ENCODE assay signal across 21 cellular contexts in the genomic region with DNA sequence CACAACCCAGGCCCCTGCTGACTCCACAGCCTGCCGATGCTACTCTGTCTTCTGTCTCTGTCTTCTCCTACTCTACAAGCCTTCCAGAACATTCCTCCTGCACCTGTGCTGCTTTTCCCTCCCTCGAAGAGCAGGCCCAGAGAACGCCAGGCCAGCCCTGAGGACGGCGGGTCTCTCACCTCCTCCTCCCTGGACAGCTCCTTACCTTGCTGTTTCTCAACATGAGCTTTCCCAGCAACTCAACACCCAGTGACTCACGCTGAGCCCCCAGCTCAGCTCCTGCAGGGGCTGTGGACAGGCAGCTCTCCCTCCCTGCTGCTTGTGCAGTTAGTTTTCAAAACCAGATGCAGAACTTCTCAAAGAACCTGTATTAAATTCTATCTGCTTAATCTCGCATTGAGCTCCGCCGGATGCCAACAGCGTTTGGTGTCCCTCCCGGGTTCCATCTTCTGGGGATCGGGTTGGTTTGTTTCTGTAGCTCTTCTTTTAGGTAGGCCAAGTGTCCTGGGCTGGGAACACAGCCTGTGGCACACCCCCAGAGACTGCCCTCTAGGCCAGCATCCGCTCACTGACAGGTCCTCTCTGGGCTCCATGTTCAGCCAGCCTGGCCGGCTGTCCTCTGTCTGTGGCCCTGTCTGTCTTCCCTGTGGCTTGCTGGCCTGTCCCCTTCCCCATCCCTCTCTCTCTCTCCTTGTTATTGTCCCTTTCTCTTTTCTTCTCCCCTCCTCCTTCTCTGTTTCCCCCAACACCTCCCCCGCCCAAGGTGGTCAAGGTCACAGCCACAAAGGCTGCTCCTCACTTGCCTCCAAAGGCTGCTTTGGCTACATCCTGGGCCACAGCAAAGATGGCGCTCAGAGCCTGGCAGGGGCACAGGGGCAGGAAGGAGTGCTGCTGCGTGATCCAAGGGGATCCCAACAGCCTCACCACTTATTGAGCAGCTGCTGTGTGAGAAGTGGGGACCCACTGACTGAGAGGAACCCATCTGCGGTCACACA.
"Had no signal": no experiment of that assay in that cellular context is flagged by ENCODE, and none has a peak within 500 bp of the region (broad histone marks: within the 10 kb centered on the region; RNA-seq: fewer than 3 reads in every experiment).

No MANE protein-coding gene starts in this region.

- H3K36me3 Mint-ChIP-seq: memory B cell, naive B cell, type B pancreatic cell had no signal

- ATAC-seq: activated CD4-positive, alpha-beta T cell treated with anti-CD3 and anti-CD28 coated beads for 36 hours; activated naive CD8-positive, alpha-beta T cell treated with anti-CD3 and anti-CD28 coated beads, Interleukin-2, amount 50 U/mL, for 24 hours; mucosa of descending colon had no signal

- H3K4me1 Mint-ChIP-seq: activated B cell treated with CpG ODN at 0.5 μM for 24 hours; activated CD4-positive, alpha-beta T cell treated with anti-CD3 and anti-CD28 coated beads for 36 hours; activated naive CD8-positive, alpha-beta T cell treated with anti-CD3 and anti-CD28 coated beads, Interleukin-2, amount 50 U/mL, for 24 hours; memory B cell; naive B cell; neural crest cell had no signal

- H3K4me3 Mint-ChIP-seq: activated B cell treated with CpG ODN at 0.5 μM for 24 hours; activated CD4-positive, alpha-beta T cell treated with anti-CD3 and anti-CD28 coated beads for 36 hours; activated naive CD8-positive, alpha-beta T cell treated with anti-CD3 and anti-CD28 coated beads, Interleukin-2, amount 50 U/mL, for 24 hours; dendritic cell treated with granulocyte-macrophage colony-stimulating factor and Interleukin-4, amounts not matched to agents 40 ng/mL and 50 ng/mL, for 4 days; memory B cell; naive B cell; neural crest cell; type B pancreatic cell had no signal

- H3K9me3 Mint-ChIP-seq: activated B cell treated with CpG ODN at 0.5 μM for 24 hours; activated naive CD8-positive, alpha-beta T cell treated with anti-CD3 and anti-CD28 coated beads, Interleukin-2, amount 50 U/mL, for 24 hours; dendritic cell treated with granulocyte-macrophage colony-stimulating factor and Interleukin-4, amounts not matched to agents 40 ng/mL and 50 ng/mL, for 4 days; memory B cell; naive B cell; neural crest cell; type B pancreatic cell had no signal

- DNase-seq: activated B cell treated with CpG ODN at 0.5 μM for 24 hours; activated CD4-positive, alpha-beta T cell treated with anti-CD3 and anti-CD28 coated beads for 36 hours; activated CD4-positive, alpha-beta T cell treated with anti-CD3 and anti-CD28 coated beads, Interleukin-2, amount 50 U/mL, for 4 hours; activated gamma-delta T cell; activated naive CD4-positive, alpha-beta T cell treated with anti-CD3 and anti-CD28 coated beads, Interleukin-2, amount 50 U/mL, for 16 hours; activated naive CD8-positive, alpha-beta T cell treated with anti-CD3 and anti-CD28 coated beads, Interleukin-2, amount 50 U/mL, for 24 hours; activated T-cell treated with anti-CD3 and anti-CD28 coated beads for 4 hours; effector CD4-positive, alpha-beta T cell; glutamatergic neuron; hypothalamus; mucosa of descending colon; naive B cell; retina; stimulated activated CD4-positive, alpha-beta T cell treated with anti-CD3 and anti-CD28 coated beads, Interleukin-4, amount 100 ng/mL, for 1 hour; stimulated activated naive CD4-positive, alpha-beta T cell treated with Interleukin-2 at 50 U/mL for 16 hours; T-helper 1 cell had no signal

- H3K27ac Mint-ChIP-seq: activated B cell treated with CpG ODN at 0.5 μM for 24 hours; activated CD4-positive, alpha-beta T cell treated with anti-CD3 and anti-CD28 coated beads for 36 hours; activated naive CD8-positive, alpha-beta T cell treated with anti-CD3 and anti-CD28 coated beads, Interleukin-2, amount 50 U/mL, for 24 hours; dendritic cell treated with granulocyte-macrophage colony-stimulating factor and Interleukin-4, amounts not matched to agents 40 ng/mL and 50 ng/mL, for 4 days; memory B cell; naive B cell; progenitor cell of endocrine pancreas; type B pancreatic cell had no signal

- H3K27me3 Mint-ChIP-seq: activated B cell treated with CpG ODN at 0.5 μM for 24 hours; activated naive CD8-positive, alpha-beta T cell treated with anti-CD3 and anti-CD28 coated beads, Interleukin-2, amount 50 U/mL, for 24 hours; dendritic cell treated with granulocyte-macrophage colony-stimulating factor and Interleukin-4, amounts not matched to agents 40 ng/mL and 50 ng/mL, for 4 days had no signal
